ENCODE assay signal across 12 cellular contexts in the genomic region with DNA sequence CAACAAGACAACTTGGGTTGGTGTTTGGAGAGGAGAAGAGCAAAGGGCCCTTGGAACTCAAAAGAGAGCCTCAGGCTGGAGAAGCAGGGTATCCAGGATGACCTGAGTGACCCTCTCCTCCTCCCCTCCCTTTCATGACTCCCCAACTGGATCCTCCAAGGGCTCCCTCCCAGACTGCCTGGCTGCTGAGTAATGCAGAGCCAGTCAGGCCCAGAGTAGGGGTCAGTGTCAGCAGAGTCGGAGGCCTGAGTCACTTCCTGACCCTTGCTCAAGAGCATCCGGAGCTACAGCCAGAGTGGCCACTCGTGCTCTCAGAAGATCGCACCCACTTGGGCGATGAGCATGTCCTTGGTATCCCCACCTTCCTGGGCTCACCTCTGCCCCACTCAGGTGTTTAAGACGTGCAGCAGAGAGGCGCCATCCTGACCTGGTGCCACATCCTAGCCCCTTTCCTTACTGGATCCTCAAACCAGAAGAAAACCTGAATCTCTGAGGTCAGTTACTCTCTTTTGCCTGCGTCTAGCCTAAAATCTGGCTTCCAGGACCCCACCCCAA. TPM values are rescaled to one million over a fixed set of nuclear protein-coding genes. Genes with fewer than 3 reads are reported as not detected.
A peak's percentile ranks its signal among the peaks of the same experiment; 100 is the strongest.
DNase-seq lines count a peak whose midpoint lies in the region; ATAC-seq and TF ChIP-seq lines count a peak whose summit lies in the region.
"Had no signal": no experiment of that assay in that cellular context is flagged by ENCODE, and none has a peak within 500 bp of the region (broad histone marks: within the 10 kb centered on the region; RNA-seq: fewer than 3 reads in every experiment).

No MANE protein-coding gene starts in this region.

- no peak for ATAC-seq in GM21515 (IDR thresholded peaks at IDR 0.05; ENCODE audit: unreplicated experiment)
- ATAC-seq: gastrocnemius medialis had no signal

- no peak overlapping the region for H2BK5ac ChIP-seq in neuronal stem cell (ENCODE audit: low read length)

- no peak overlapping the region for H3K9ac ChIP-seq in neuronal stem cell (ENCODE audit: low read depth, low read length, poor library complexity)

- peak overlapping the region; percentile 62 for H2BK15ac ChIP-seq in neuronal stem cell (ENCODE audit: low read length)

- H3K9me3 ChIP-seq in neuronal stem cell (replicated peaks in 1 of 2; ENCODE audit: control insufficient read depth in 2 of 2, insufficient read depth in 1 of 2, low read depth in 1 of 2, low read length in 2 of 2), result no peaks in the 10 kb centered on the region
- H3K9me3 ChIP-seq: gastrocnemius medialis, SJCRH30, tibial artery had no signal

- H4K8ac ChIP-seq in neuronal stem cell (ENCODE audit: low read depth, low read length), result peak overlapping the region; percentile 96

- POLR2A ChIA-PET in activated CD4-positive, alpha-beta T cell treated with anti-CD3 and anti-CD28 coated beads, Interleukin-2, amount 10 ng/mL, durations not matched to agents 7 days and 5 days (lab: Charles Lee), result no interaction called here

- peak overlapping the region; percentile 90 for H3K23ac ChIP-seq in neuronal stem cell (ENCODE audit: low read depth, low read length, poor library complexity)

- H3K9me3 Mint-ChIP-seq in activated CD4-positive, alpha-beta T cell treated with anti-CD3 and anti-CD28 coated beads, Interleukin-2, amount 10 ng/mL, durations not matched to agents 7 days and 5 days, result no peaks in the 10 kb centered on the region

- peak overlapping the region; percentile 64 for H3K14ac ChIP-seq in neuronal stem cell (ENCODE audit: low read length)

- H3K27me3 ChIP-seq in neuronal stem cell (ENCODE audit: control insufficient read depth in 3 of 3, insufficient read depth in 3 of 3, low read depth in 1 of 3, low read length in 3 of 3), result peaks cover 4 to 37% (median 12%) of the 10 kb centered on the region in 3 experiments
- H3K27me3 ChIP-seq: SJCRH30 had no signal

- DNase-seq in COLO829 (ENCODE audit: low spot score) (peak; percentile 68), RKO (ENCODE audit: low spot score) (peak; percentile 99), fibroblast of mammary gland (ENCODE audit: low read depth) (peak; percentile 94), neuronal stem cell (ENCODE audit: low spot score) (no peak), C1 segment of cervical spinal cord (lab: John Stamatoyannopoulos, UW) (no peak)
- no peak for DNase-seq in activated CD4-positive, alpha-beta T cell treated with anti-CD3 and anti-CD28 coated beads for 1 hour
- no peak for DNase-seq in activated CD4-positive, alpha-beta T cell treated with anti-CD3 and anti-CD28 coated beads, Interleukin-2, amount 10 ng/mL, durations not matched to agents 7 days and 5 days
- DNase-seq: SJCRH30 had no signal

- H3K4ac ChIP-seq in neuronal stem cell (ENCODE audit: low read length), result no peak overlapping the region

- H3K36me3 ChIP-seq in neuronal stem cell (replicated peaks in 1 of 2; ENCODE audit: control insufficient read depth in 2 of 2, insufficient read depth in 2 of 2, low read length in 2 of 2), result no peaks in the 10 kb centered on the region
- H3K36me3 ChIP-seq: gastrocnemius medialis, SJCRH30, tibial artery had no signal

- H2AFZ ChIP-seq in neuronal stem cell (ENCODE audit: low read length), result peak overlapping the region; percentile 71

- peak overlapping the region; percentile 38 for H2AK5ac ChIP-seq in neuronal stem cell (ENCODE audit: low read depth, low read length)

- H4K91ac ChIP-seq in neuronal stem cell (ENCODE audit: low read depth, low read length, poor library complexity), result no peak overlapping the region

- H3K27me3 Mint-ChIP-seq in activated CD4-positive, alpha-beta T cell treated with anti-CD3 and anti-CD28 coated beads, Interleukin-2, amount 10 ng/mL, durations not matched to agents 7 days and 5 days, result no peaks in the 10 kb centered on the region

- peak overlapping the region; percentile 67 for H3K18ac ChIP-seq in neuronal stem cell (ENCODE audit: low read length)

- H3K36me3 Mint-ChIP-seq in activated CD4-positive, alpha-beta T cell treated with anti-CD3 and anti-CD28 coated beads, Interleukin-2, amount 10 ng/mL, durations not matched to agents 7 days and 5 days (ENCODE audit: low read depth), result peaks cover 5% of the 10 kb centered on the region

- H3K27ac Mint-ChIP-seq in activated CD4-positive, alpha-beta T cell treated with anti-CD3 and anti-CD28 coated beads, Interleukin-2, amount 10 ng/mL, durations not matched to agents 7 days and 5 days, result no peak overlapping the region

- no peak overlapping the region for H2BK120ac ChIP-seq in neuronal stem cell (ENCODE audit: low read depth, low read length)

- TF ChIP-seq CTCF in fibroblast of mammary gland (conservative IDR thresholded peaks at IDR 0.05; ENCODE audit: control insufficient read depth, insufficient read depth, low read depth, low read length), result no peak

- WGBS in neuronal stem cell (ENCODE audit: extremely low coverage in 2 of 2, insufficient read length in 2 of 2, insufficient replicate concordance in 1 of 2), 2 donors, result no CpG with 5 or more reads among the region's 8 CpGs

- no peak overlapping the region for H3K4me2 ChIP-seq in neuronal stem cell (ENCODE audit: insufficient read depth, low read length, poor library complexity, severe bottlenecking)

- no peak overlapping the region for H2BK12ac ChIP-seq in neuronal stem cell (ENCODE audit: low read length)

- CTCF ChIA-PET in activated CD4-positive, alpha-beta T cell treated with anti-CD3 and anti-CD28 coated beads, Interleukin-2, amount 10 ng/mL, durations not matched to agents 7 days and 5 days (lab: Charles Lee), result interaction anchor here (0.9 to 2.6 kb wide), 3 partner anchors 12 to 36 kb away, joined by 3 to 7 read pairs (median 3); no protein-coding TSS in a partner anchor

- H3K79me1 ChIP-seq in neuronal stem cell (ENCODE audit: low read depth, low read length), result no peaks in the 10 kb centered on the region

- peaks cover 75% of the 10 kb centered on the region for H3K4me1 Mint-ChIP-seq in activated CD4-positive, alpha-beta T cell treated with anti-CD3 and anti-CD28 coated beads, Interleukin-2, amount 10 ng/mL, durations not matched to agents 7 days and 5 days

- H3K4me1 ChIP-seq in neuronal stem cell (ENCODE audit: control insufficient read depth in 2 of 2, insufficient read depth in 1 of 2, low read depth in 1 of 2, low read length in 2 of 2), result peaks cover 11 to 30% of the 10 kb centered on the region in 2 donors

- no peak overlapping the region for H3K27ac ChIP-seq in neuronal stem cell (replicated peaks; ENCODE audit: low read length)
- H3K27ac ChIP-seq: gastrocnemius medialis, SJCRH30, tibial artery had no signal

- H3K4me3 ChIP-seq in fibroblast of mammary gland (ENCODE audit: control insufficient read depth, low read depth, low read length), result no peak overlapping the region
- H3K4me3 ChIP-seq in neuronal stem cell (ENCODE audit: low read length in 2 of 2), result no peak overlapping the region
- H3K4me3 ChIP-seq: gastrocnemius medialis, SJCRH30, skin epidermis, tibial artery had no signal

- no peak overlapping the region for H3K4me3 Mint-ChIP-seq in activated CD4-positive, alpha-beta T cell treated with anti-CD3 and anti-CD28 coated beads, Interleukin-2, amount 10 ng/mL, durations not matched to agents 7 days and 5 days

RNA-seq across cellular contexts. Expression of gene MAPK13, which starts 2.8 kb away (rescaled TPM):
- 0.54 TPM for polyA plus RNA-seq in neuronal stem cell (2013, experiment 1 of 2)
- polyA plus RNA-seq in neuronal stem cell (2013, experiment 2 of 2), result 0.40 TPM
- 10 to 100 TPM; 29.3 to 29.9 TPM for total RNA-seq in activated CD4-positive, alpha-beta T cell treated with anti-CD3 and anti-CD28 coated beads, Interleukin-2, amount 10 ng/mL, durations not matched to agents 7 days and 5 days

Comparison
In these comparisons a context has a peak if more than half of its experiments do, and no peak if none do; other contexts are left out.
1. DNase-seq: peak in COLO829 (single experiment), RKO (single experiment) and fibroblast of mammary gland (single experiment); none in neuronal stem cell (single experiment), activated CD4-positive, alpha-beta T cell treated with anti-CD3 and anti-CD28 coated beads for 1 hour (single experiment), activated CD4-positive, alpha-beta T cell treated with anti-CD3 and anti-CD28 coated beads, Interleukin-2, amount 10 ng/mL, durations not matched to agents 7 days and 5 days (single experiment) and C1 segment of cervical spinal cord (0 of 14).